In genomic region chr1:229273507-229274232, GRCh38 we compare ENCODE assay signal across 13 cellular contexts. TPM values are rescaled to one million over a fixed set of nuclear protein-coding genes. Genes with fewer than 3 reads are reported as not detected.
DNase-seq lines count a peak whose midpoint lies in the region; ATAC-seq and TF ChIP-seq lines count a peak whose summit lies in the region.
"Had no signal": no experiment of that assay in that cellular context is flagged by ENCODE, and none has a peak within 500 bp of the region (broad histone marks: within the 10 kb centered on the region; RNA-seq: fewer than 3 reads in every experiment).

No MANE protein-coding gene starts in this region.

- H3K27ac ChIP-seq in mammary epithelial cell (ENCODE audit: insufficient read depth, low read depth, low read length) = no peak overlapping the region
- H3K27ac ChIP-seq in lower lobe of right lung = no peak overlapping the region
- peak overlapping the region in 3 of 4 donors; percentile 0 to 54 (median 37) for H3K27ac ChIP-seq in upper lobe of left lung
- H3K27ac ChIP-seq in gastrocnemius medialis = no peak overlapping the region
- H3K27ac ChIP-seq: neural progenitor cell had no signal

- no peaks in the 10 kb centered on the region for H4K20me1 ChIP-seq in mammary epithelial cell (ENCODE audit: insufficient read depth, low read length)

- in situ Hi-C loops in T47D (cut with HindIII; ENCODE audit: low pct_unique_long_range_greater_than_20kb, low sequenced_read_pairs) (no loop called here), mammary epithelial cell (cut with MboI; ENCODE audit: low sequenced_read_pairs in 2 of 2) (loop anchor here in 1 of 2 donors (25.0 kb wide), 1 partner anchor 1039 kb away; no protein-coding TSS in a partner anchor), gastrocnemius medialis (cut with MboI; ENCODE audit: low sequenced_read_pairs in 4 of 4) (loop anchor here in 2 of 4 donors (10.0 to 25.0 kb wide), 2 partner anchors 71 to 1039 kb away; partner anchors contain the start of gene CCSAP (in 1 of the 2))

- H3K4me1 ChIP-seq in mammary epithelial cell (ENCODE audit: insufficient read depth, low read length) (peaks cover 29% of the 10 kb centered on the region), lower lobe of right lung (peaks cover 33% of the 10 kb centered on the region), upper lobe of left lung (peaks cover 23 to 33% (median 26%) of the 10 kb centered on the region in 4 donors), gastrocnemius medialis (peaks cover 34 to 53% of the 10 kb centered on the region in 2 donors)

- ATAC-seq in lower lobe of right lung = peak; percentile 53 to 58
- ATAC-seq in upper lobe of left lung (ENCODE audit: low FRiP score in 2 of 2) = no peak
- no peak for ATAC-seq in gastrocnemius medialis

- peaks cover 35% of the 10 kb centered on the region for H3K4me1 Mint-ChIP-seq in brain

- intact Hi-C loops in mammary epithelial cell (cut with micrococcal nuclease) = loop anchor here (5.0 kb wide), 1 partner anchor 69 kb away; the partner anchor contains the start of gene CCSAP
- intact Hi-C loops in lower lobe of right lung (cut with DNase I) = no loop called here
- intact Hi-C loops in gastrocnemius medialis (cut with DNase I; ENCODE audit: low total_unique reads) = loop anchor here (5.0 kb wide), 2 partner anchors 69 to 159 kb away; partner anchors contain the start of genes ACTA1 and CCSAP

- TF ChIP-seq CTCF in mammary epithelial cell (conservative IDR thresholded peaks at IDR 0.05 in 1 of 2, IDR thresholded peaks at IDR 0.05 in 1 of 2; ENCODE audit: extremely low read depth in 1 of 2, insufficient read depth in 1 of 2, low read depth in 1 of 2, low read length in 2 of 2) (no peak), brain (conservative IDR thresholded peaks at IDR 0.05) (no peak), lower lobe of right lung (IDR thresholded peaks at IDR 0.05) (no peak), upper lobe of left lung (IDR thresholded peaks at IDR 0.05) (no peak), gastrocnemius medialis (IDR thresholded peaks at IDR 0.05 in 4 of 5, conservative IDR thresholded peaks at IDR 0.05 in 1 of 5) (no peak)

- dilution Hi-C loops in mammary epithelial cell (cut with HindIII; ENCODE audit: low sequenced_read_pairs) = loop anchor here (5.0 to 25.0 kb wide), 2 partner anchors 41 to 214 kb away; no protein-coding TSS in a partner anchor

- DNase-seq in T47D (ENCODE audit: low read depth in 1 of 2, low spot score in 1 of 2) (peak; percentile 35 to 83), mammary epithelial cell (no peak), lower lobe of right lung (no peak), upper lobe of left lung (no peak), dedifferentiated amniotic fluid mesenchymal stem cell (ENCODE audit: extremely low spot score) (no peak), NCI-H2227 (lab: John Stamatoyannopoulos, UW; ENCODE audit: unreplicated experiment) (no peak), gastrocnemius medialis (no peak)
- DNase-seq: activated CD4-positive, CD25-positive, alpha-beta regulatory T cell treated with anti-CD3 and anti-CD28 coated beads, Interleukin-2, amount 50 U/mL, for 72 hours; dermis blood vessel endothelial cell; kidney; thyroid gland had no signal

- BruUV-seq in mammary epithelial cell (replicated peaks; lab: Mats Ljungman, UMichigan) = no TSS peak

- 71% methylated on average over 4 of the region's 7 CpGs for WGBS in mammary epithelial cell (ENCODE audit: low coverage, missing lambda C conversion rate)
- 76 to 79% methylated on average over 7 of the region's 7 CpGs for WGBS in upper lobe of left lung, 2 donors

- TF ChIP-seq POLR2A in upper lobe of left lung (IDR thresholded peaks at IDR 0.05) (no peak), gastrocnemius medialis (IDR thresholded peaks at IDR 0.05) (no peak)

- no peaks in the 10 kb centered on the region for H3K27me3 ChIP-seq in mammary epithelial cell (ENCODE audit: insufficient read depth, low read length)
- H3K27me3 ChIP-seq in lower lobe of right lung (ENCODE audit: low read depth) = no peaks in the 10 kb centered on the region
- no peaks in the 10 kb centered on the region for H3K27me3 ChIP-seq in upper lobe of left lung
- H3K27me3 ChIP-seq in gastrocnemius medialis = no peaks in the 10 kb centered on the region
- H3K27me3 ChIP-seq: thyroid gland had no signal

- peaks cover 68% of the 10 kb centered on the region for H3K79me2 ChIP-seq in mammary epithelial cell (ENCODE audit: insufficient read depth, low read length)

- H3K4me3 Mint-ChIP-seq in brain = peak overlapping the region in 3 of 5 experiments; percentile 13 to 95 (median 92)

- TF ChIP-seq EP300 in upper lobe of left lung (IDR thresholded peaks at IDR 0.05) = no peak

- H3K4me3 ChIP-seq in mammary epithelial cell (replicated peaks in 1 of 3; ENCODE audit: insufficient read depth in 1 of 3, low read depth in 2 of 3, low read length in 3 of 3) (no peak overlapping the region), lower lobe of right lung (no peak overlapping the region), upper lobe of left lung (no peak overlapping the region), gastrocnemius medialis (no peak overlapping the region)
- H3K4me3 ChIP-seq: neural progenitor cell, thyroid gland had no signal

- H2AFZ ChIP-seq in mammary epithelial cell (ENCODE audit: low read depth, low read length) = no peak overlapping the region
- H2AFZ ChIP-seq: neural progenitor cell had no signal

- peaks cover 14% of the 10 kb centered on the region for H3K36me3 Mint-ChIP-seq in brain

- CTCF ChIA-PET in mammary epithelial cell (lab: Charles Lee; ENCODE audit: low non-redundant PET) = no interaction called here

- H3K9me3 ChIP-seq in mammary epithelial cell (replicated peaks; ENCODE audit: insufficient read depth, low read length) (no peaks in the 10 kb centered on the region), lower lobe of right lung (no peaks in the 10 kb centered on the region), upper lobe of left lung (no peaks in the 10 kb centered on the region), gastrocnemius medialis (no peaks in the 10 kb centered on the region)
- H3K9me3 ChIP-seq: thyroid gland had no signal

- H3K36me3 ChIP-seq in mammary epithelial cell (ENCODE audit: insufficient read depth, low read length) = no peaks in the 10 kb centered on the region
- H3K36me3 ChIP-seq in lower lobe of right lung = no peaks in the 10 kb centered on the region
- no peaks in the 10 kb centered on the region for H3K36me3 ChIP-seq in upper lobe of left lung
- H3K36me3 ChIP-seq in gastrocnemius medialis = no peaks in the 10 kb centered on the region
- H3K36me3 ChIP-seq: neural progenitor cell, thyroid gland had no signal

- H3K27me3 Mint-ChIP-seq in brain = peaks cover 5% of the 10 kb centered on the region

- H3K9me3 Mint-ChIP-seq in brain = peaks cover 0 to 5% (median 2%) of the 10 kb centered on the region in 5 experiments
- H3K9me3 Mint-ChIP-seq: neural progenitor cell had no signal

- H3K9ac ChIP-seq in mammary epithelial cell (ENCODE audit: insufficient read depth, low read length) = no peak overlapping the region
- H3K9ac ChIP-seq: neural progenitor cell had no signal

- no peak overlapping the region for H3K4me2 ChIP-seq in mammary epithelial cell (ENCODE audit: insufficient read depth, low read depth, low read length)

- peak overlapping the region in 1 of 5 experiments; percentile 55 for H3K27ac Mint-ChIP-seq in brain
- H3K27ac Mint-ChIP-seq: neural progenitor cell had no signal

RNA-seq across cellular contexts. Expression of gene RAB4A, which starts 2.8 kb away (rescaled TPM):
- total RNA-seq in mammary epithelial cell = 10 to 100 TPM; 46.5 to 59.2 TPM
- polyA plus RNA-seq in mammary epithelial cell = 25.9 TPM
- 16.5 TPM for polyA minus RNA-seq in mammary epithelial cell
- polyA plus RNA-seq in brain (ENCODE audit: insufficient read depth, low read depth, low replicate concordance) = 42.1 TPM
- total RNA-seq in lower lobe of right lung = 51.5 TPM
- total RNA-seq in upper lobe of left lung = 10 to 100 TPM; 16.8 to 68.6 (median 42.4) TPM
- 10 to 100 TPM; 21.1 to 48.1 (median 29.2) TPM for total RNA-seq in gastrocnemius medialis

Comparison
In these comparisons a context has a peak if more than half of its experiments do, and no peak if none do; other contexts are left out.
1. DNase-seq: peak in T47D (2 of 2); none in mammary epithelial cell (single experiment), lower lobe of right lung (single experiment), upper lobe of left lung (0 of 2), dedifferentiated amniotic fluid mesenchymal stem cell (single experiment), NCI-H2227 (single experiment) and gastrocnemius medialis (0 of 2).
2. H3K27ac ChIP-seq: peak in upper lobe of left lung (3 of 4); none in mammary epithelial cell (single experiment), lower lobe of right lung (single experiment) and gastrocnemius medialis (0 of 4).
3. ATAC-seq: peak in lower lobe of right lung (2 of 2); none in upper lobe of left lung (0 of 2) and gastrocnemius medialis (0 of 2).